ENCODE assay signal across 1 cellular context in the genomic region with DNA sequence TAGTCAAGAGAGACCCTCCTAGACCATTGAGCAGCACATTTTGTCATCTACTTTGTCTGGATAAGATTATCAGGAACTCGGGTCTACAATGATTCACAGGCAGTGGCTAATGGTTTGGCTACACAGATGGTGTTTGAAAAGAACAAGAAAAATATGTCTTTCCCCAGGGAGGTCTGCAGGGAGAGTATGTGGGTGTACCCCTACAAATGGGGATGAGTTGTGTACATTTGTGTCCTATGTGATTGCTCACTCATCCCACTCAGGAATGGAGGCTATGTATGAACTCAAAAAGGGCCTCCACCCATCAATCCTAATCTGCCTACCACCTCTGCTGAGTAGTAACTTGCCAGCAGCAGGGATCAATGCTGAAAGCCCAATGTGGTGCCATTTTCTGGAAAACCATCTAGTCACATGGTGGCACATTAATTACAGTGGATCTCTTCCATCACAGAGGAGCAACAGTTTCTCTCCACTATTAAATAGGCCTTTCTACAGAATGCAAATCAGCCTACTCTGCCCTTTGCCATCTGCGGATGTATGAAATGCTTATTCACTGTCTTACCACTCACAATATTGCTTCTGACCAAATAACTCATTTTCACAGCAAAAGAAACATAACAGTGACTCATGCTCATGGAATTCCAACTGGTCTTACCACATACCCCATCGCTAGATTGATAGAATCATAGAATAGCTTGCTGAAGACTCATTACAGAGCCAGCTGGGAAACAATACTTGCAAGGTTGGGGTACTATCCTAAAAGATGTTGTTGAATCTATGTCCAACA.
TF ChIP-seq lines count a peak whose summit lies in the region.

No MANE protein-coding gene starts in this region.

TF ChIP-seq in WTC11, 78 proteins besides CTCF, POLR2A, EP300 and RAD21 (continued from another document):
- TF ChIP-seq, protein P1, sequence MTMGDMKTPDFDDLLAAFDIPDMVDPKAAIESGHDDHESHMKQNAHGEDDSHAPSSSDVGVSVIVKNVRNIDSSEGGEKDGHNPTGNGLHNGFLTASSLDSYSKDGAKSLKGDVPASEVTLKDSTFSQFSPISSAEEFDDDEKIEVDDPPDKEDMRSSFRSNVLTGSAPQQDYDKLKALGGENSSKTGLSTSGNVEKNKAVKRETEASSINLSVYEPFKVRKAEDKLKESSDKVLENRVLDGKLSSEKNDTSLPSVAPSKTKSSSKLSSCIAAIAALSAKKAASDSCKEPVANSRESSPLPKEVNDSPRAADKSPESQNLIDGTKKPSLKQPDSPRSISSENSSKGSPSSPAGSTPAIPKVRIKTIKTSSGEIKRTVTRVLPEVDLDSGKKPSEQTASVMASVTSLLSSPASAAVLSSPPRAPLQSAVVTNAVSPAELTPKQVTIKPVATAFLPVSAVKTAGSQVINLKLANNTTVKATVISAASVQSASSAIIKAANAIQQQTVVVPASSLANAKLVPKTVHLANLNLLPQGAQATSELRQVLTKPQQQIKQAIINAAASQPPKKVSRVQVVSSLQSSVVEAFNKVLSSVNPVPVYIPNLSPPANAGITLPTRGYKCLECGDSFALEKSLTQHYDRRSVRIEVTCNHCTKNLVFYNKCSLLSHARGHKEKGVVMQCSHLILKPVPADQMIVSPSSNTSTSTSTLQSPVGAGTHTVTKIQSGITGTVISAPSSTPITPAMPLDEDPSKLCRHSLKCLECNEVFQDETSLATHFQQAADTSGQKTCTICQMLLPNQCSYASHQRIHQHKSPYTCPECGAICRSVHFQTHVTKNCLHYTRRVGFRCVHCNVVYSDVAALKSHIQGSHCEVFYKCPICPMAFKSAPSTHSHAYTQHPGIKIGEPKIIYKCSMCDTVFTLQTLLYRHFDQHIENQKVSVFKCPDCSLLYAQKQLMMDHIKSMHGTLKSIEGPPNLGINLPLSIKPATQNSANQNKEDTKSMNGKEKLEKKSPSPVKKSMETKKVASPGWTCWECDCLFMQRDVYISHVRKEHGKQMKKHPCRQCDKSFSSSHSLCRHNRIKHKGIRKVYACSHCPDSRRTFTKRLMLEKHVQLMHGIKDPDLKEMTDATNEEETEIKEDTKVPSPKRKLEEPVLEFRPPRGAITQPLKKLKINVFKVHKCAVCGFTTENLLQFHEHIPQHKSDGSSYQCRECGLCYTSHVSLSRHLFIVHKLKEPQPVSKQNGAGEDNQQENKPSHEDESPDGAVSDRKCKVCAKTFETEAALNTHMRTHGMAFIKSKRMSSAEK (CRISPR knock-in tag; IDR thresholded peaks at IDR 0.05; ENCODE audit: borderline replicate concordance), result no peak
- TF ChIP-seq KAT7 (CRISPR knock-in tag; IDR thresholded peaks at IDR 0.05; ENCODE audit: borderline replicate concordance) (no peak), RORB (CRISPR knock-in tag; IDR thresholded peaks at IDR 0.05) (no peak), PRDM15 (CRISPR knock-in tag; IDR thresholded peaks at IDR 0.05) (no peak), ATF1 (CRISPR knock-in tag; IDR thresholded peaks at IDR 0.05) (no peak), RELA (CRISPR knock-in tag; IDR thresholded peaks at IDR 0.05; ENCODE audit: borderline replicate concordance) (no peak), JAZF1 (CRISPR knock-in tag; IDR thresholded peaks at IDR 0.05) (no peak), GRHL2 (CRISPR knock-in tag; IDR thresholded peaks at IDR 0.05; ENCODE audit: insufficient replicate concordance, severe bottlenecking) (no peak), NFE2L1 (CRISPR knock-in tag; IDR thresholded peaks at IDR 0.05) (no peak), TEAD4 (CRISPR knock-in tag; IDR thresholded peaks at IDR 0.05) (no peak), ZNF396 (CRISPR knock-in tag; IDR thresholded peaks at IDR 0.05; ENCODE audit: borderline replicate concordance) (no peak), ZNF121 (CRISPR knock-in tag; IDR thresholded peaks at IDR 0.05) (no peak), ZNF416 (CRISPR knock-in tag; IDR thresholded peaks at IDR 0.05) (no peak), TEAD1 (CRISPR knock-in tag; IDR thresholded peaks at IDR 0.05) (no peak), MYBL2 (CRISPR knock-in tag; IDR thresholded peaks at IDR 0.05) (no peak), ARID4B (CRISPR knock-in tag; IDR thresholded peaks at IDR 0.05; ENCODE audit: borderline replicate concordance) (no peak)
